ENCODE assay signal across 1 cellular context in genomic region chr6:36126553-36127458, GRCh38.
TF ChIP-seq lines count a peak whose summit lies in the region.

No MANE protein-coding gene starts in this region.

TF ChIP-seq in IMR-90, 13 proteins besides CTCF, POLR2A, EP300 and RAD21:
- 0 out of 2 replicates have a peak, but pooled peaks have one; percentile 21 for TF ChIP-seq FOS (IDR thresholded peaks at IDR 0.05; ENCODE audit: low read depth, low read length)
- TF ChIP-seq MAFK (IDR thresholded peaks at IDR 0.05; ENCODE audit: low read depth, low read length), result no peak
- TF ChIP-seq USF2 (IDR thresholded peaks at IDR 0.05; ENCODE audit: low read depth, low read length), result peak; percentile 64
